Comparison of ENCODE assay signal across 8 cellular contexts in the genomic region with DNA sequence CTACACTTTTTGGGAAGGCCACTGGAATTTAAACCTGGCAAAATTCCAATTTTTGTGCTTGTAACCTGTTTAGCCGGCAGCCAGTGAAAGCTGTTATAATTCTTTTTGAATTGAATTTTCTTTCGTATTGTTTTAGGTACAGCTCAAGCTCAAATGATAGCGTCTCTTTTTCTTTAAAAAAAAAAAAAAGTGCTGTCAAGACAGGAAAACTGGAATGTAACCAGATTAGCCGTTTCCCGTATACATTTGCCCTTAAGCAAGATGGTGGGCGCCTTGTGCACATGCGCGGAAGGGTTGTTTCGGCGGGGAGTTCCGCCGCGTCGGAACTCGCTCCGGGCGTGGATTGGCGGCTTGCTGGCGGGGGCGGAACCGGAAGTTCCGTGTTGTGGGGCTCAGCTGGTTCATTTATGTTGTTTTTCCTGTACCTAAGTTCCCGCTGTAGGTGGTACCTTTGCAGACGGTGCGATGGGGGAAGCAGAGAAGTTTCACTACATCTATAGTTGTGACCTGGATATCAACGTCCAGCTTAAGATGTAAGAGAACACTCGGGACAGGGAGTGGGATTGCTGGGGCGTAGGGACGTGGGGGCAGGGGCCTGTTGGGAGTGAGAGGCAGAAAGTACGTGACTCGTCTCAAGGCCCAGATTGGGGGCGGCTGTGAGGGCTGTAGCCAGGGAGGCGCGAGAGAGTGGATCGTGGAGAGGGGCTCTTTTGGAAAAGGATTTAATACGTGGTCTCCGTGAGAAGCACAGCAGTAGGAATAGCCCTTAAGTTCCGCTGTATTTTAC. TPM values are rescaled to one million over a fixed set of nuclear protein-coding genes. Genes with fewer than 3 reads are reported as not detected.
DNase-seq lines count a peak whose midpoint lies in the region; ATAC-seq lines count a peak whose summit lies in the region.

Gene PIK3C3 (plus strand): TSS at position 408 of the 787 bp plus-strand sequence. CDS start 58 bp downstream, at position 466.

- H3K4me3 Mint-ChIP-seq in dendritic cell treated with granulocyte-macrophage colony-stimulating factor and Interleukin-4, amounts not matched to agents 40 ng/mL and 50 ng/mL, for 4 days = peak within 1 kb of the TSS; percentile 99

- DNase-seq in C1 segment of cervical spinal cord (lab: John Stamatoyannopoulos, UW) = peak; percentile 49 to 96 (median 92)
- peak; percentile 96 for DNase-seq in NCI-H748 treated with DMSO at 0.1 percent for 48 hours (lab: John Stamatoyannopoulos, UW)
- peak; percentile 95 to 97 for DNase-seq in activated CD4-positive, alpha-beta T cell treated with anti-CD3 and anti-CD28 coated beads, Interleukin-2, amount 50 U/mL, for 24 hours (ENCODE audit: low read depth in 1 of 2, low spot score in 1 of 2)
- peak; percentile 98 for DNase-seq in left lobe of liver (ENCODE audit: low spot score)
- peak; percentile 95 for DNase-seq in stimulated activated CD4-positive, alpha-beta T cell treated with anti-CD3 and anti-CD28 coated beads, Interleukin-2, amount 100 ng/mL, for 4 hours (ENCODE audit: low read depth)

- peaks cover 23% of the 10 kb centered on the region for H3K36me3 Mint-ChIP-seq in dendritic cell treated with granulocyte-macrophage colony-stimulating factor and Interleukin-4, amounts not matched to agents 40 ng/mL and 50 ng/mL, for 4 days (ENCODE audit: low read depth)

- H3K27ac Mint-ChIP-seq in dendritic cell treated with granulocyte-macrophage colony-stimulating factor and Interleukin-4, amounts not matched to agents 40 ng/mL and 50 ng/mL, for 4 days = peak within 1 kb of the TSS; percentile 99

- peaks cover 21% of the 10 kb centered on the region for H3K4me1 Mint-ChIP-seq in dendritic cell treated with granulocyte-macrophage colony-stimulating factor and Interleukin-4, amounts not matched to agents 40 ng/mL and 50 ng/mL, for 4 days (ENCODE audit: low read depth)

- peaks cover 4% of the 10 kb centered on the region for H3K27me3 Mint-ChIP-seq in dendritic cell treated with granulocyte-macrophage colony-stimulating factor and Interleukin-4, amounts not matched to agents 40 ng/mL and 50 ng/mL, for 4 days

- intact Hi-C loops in dendritic cell treated with granulocyte-macrophage colony-stimulating factor and Interleukin-4, amounts not matched to agents 40 ng/mL and 50 ng/mL, for 4 days (cut with micrococcal nuclease) = no loop called here

- ATAC-seq in GM19372 (IDR thresholded peaks at IDR 0.05; ENCODE audit: low read depth, unreplicated experiment) = peak; percentile 98
- ATAC-seq in HG03558 (IDR thresholded peaks at IDR 0.05; ENCODE audit: extremely low read depth, unreplicated experiment) = peak; percentile 83
- ATAC-seq in left lobe of liver = peak; percentile 100

- no peaks in the 10 kb centered on the region for H3K9me3 Mint-ChIP-seq in dendritic cell treated with granulocyte-macrophage colony-stimulating factor and Interleukin-4, amounts not matched to agents 40 ng/mL and 50 ng/mL, for 4 days

RNA-seq across cellular contexts. Expression of gene PIK3C3, which starts in this region (rescaled TPM):
- 17.5 TPM for total RNA-seq in left lobe of liver

Comparison
In these comparisons a context has a peak if more than half of its experiments do, and no peak if none do; other contexts are left out.
1. Peak in every context shown above with its lines: DNase-seq and ATAC-seq.